Comparison of ENCODE assay signal across 6 cellular contexts in genomic region chr2:139872503-139872902, GRCh38.
"Had no signal": no experiment of that assay in that cellular context is flagged by ENCODE, and none has a peak within 500 bp of the region (broad histone marks: within the 10 kb centered on the region; RNA-seq: fewer than 3 reads in every experiment).

No MANE protein-coding gene starts in this region.

- FAIRE-seq: H1, H54, HepG2 had no signal

- H3K4me3 ChIP-seq: GM23338 had no signal

- ATAC-seq: GM23338, HepG2 had no signal

- H3K4me2 ChIP-seq: GM23338 had no signal

- H2AFZ ChIP-seq: GM23338 had no signal

- DNase-seq: H9, HCEC 1CT had no signal
